Comparison of ENCODE assay signal across 9 cellular contexts in genomic region chr12:108701779-108702435, GRCh38. TPM values are rescaled to one million over a fixed set of nuclear protein-coding genes. Genes with fewer than 3 reads are reported as not detected.
DNase-seq lines count a peak whose midpoint lies in the region; ATAC-seq and TF ChIP-seq lines count a peak whose summit lies in the region.
"Had no signal": no experiment of that assay in that cellular context is flagged by ENCODE, and none has a peak within 500 bp of the region (broad histone marks: within the 10 kb centered on the region; RNA-seq: fewer than 3 reads in every experiment).

No MANE protein-coding gene starts in this region.

- H3K36me3 Mint-ChIP-seq in osteocyte (ENCODE audit: unreplicated experiment), result peaks cover 51% of the 10 kb centered on the region

- H3K4me3 Mint-ChIP-seq in osteocyte (ENCODE audit: unreplicated experiment), result no peak overlapping the region
- H3K4me3 Mint-ChIP-seq: immature natural killer cell had no signal

- DNase-seq in OCI-M1 (lab: John Stamatoyannopoulos, UW) (peak; percentile 72), osteocyte (ENCODE audit: extremely low spot score, unreplicated experiment) (no peak), caudate nucleus (lab: John Stamatoyannopoulos, UW) (no peak), A172 (ENCODE audit: low spot score) (no peak)

- peaks cover 65% of the 10 kb centered on the region for H3K4me1 Mint-ChIP-seq in osteocyte (ENCODE audit: unreplicated experiment)

- peaks cover 5 to 12% of the 10 kb centered on the region in 2 donors for H3K4me1 ChIP-seq in esophagus (ENCODE audit: control insufficient read depth in 2 of 2, insufficient read depth in 2 of 2, low read length in 1 of 2)

- H3K27me3 Mint-ChIP-seq in osteocyte (ENCODE audit: unreplicated experiment), result no peaks in the 10 kb centered on the region

- ATAC-seq in HG03521 (IDR thresholded peaks at IDR 0.05; ENCODE audit: unreplicated experiment) (no peak), GM21381 (IDR thresholded peaks at IDR 0.05; ENCODE audit: unreplicated experiment) (no peak)

- WGBS in esophagus, 2 donors, result 22 to 42% methylated on average over 5 of the region's 5 CpGs

- H3K27me3 ChIP-seq in esophagus (ENCODE audit: control insufficient read depth in 1 of 2, insufficient read depth in 2 of 2, low read length in 2 of 2), result no peaks in the 10 kb centered on the region

- H3K36me3 ChIP-seq in esophagus (ENCODE audit: control insufficient read depth in 2 of 2, insufficient read depth in 2 of 2, low read length in 1 of 2), result peaks cover 0 to 6% of the 10 kb centered on the region in 2 donors

- peak overlapping the region; percentile 70 for H3K27ac Mint-ChIP-seq in osteocyte (ENCODE audit: unreplicated experiment)

- H3K4me3 ChIP-seq in esophagus (ENCODE audit: low read depth in 1 of 2, low read length in 2 of 2), result no peak overlapping the region

- H3K27ac ChIP-seq in C4-2B, result peak overlapping the region; percentile 43; the same call in 1 of the 2 replicates
- H3K27ac ChIP-seq in esophagus (ENCODE audit: low read depth in 2 of 2, low read length in 1 of 2), result peak overlapping the region; percentile 66 to 79
- H3K27ac ChIP-seq in caudate nucleus (ENCODE audit: low read depth, low read length), result no peak overlapping the region

- no peak for TF ChIP-seq CTCF in C4-2B (conservative IDR thresholded peaks at IDR 0.05)
- TF ChIP-seq CTCF in osteocyte (IDR thresholded peaks at IDR 0.05), result no peak

- H3K9me3 Mint-ChIP-seq in osteocyte (ENCODE audit: unreplicated experiment), result no peaks in the 10 kb centered on the region
- H3K9me3 Mint-ChIP-seq: immature natural killer cell had no signal

- H3K9me3 ChIP-seq in esophagus (ENCODE audit: control insufficient read depth in 2 of 2, insufficient read depth in 1 of 2, low read depth in 1 of 2, low read length in 1 of 2), result no peaks in the 10 kb centered on the region

RNA-seq across cellular contexts. Expression of gene CORO1C, which starts 29.4 kb away (rescaled TPM):
- 10 to 100 TPM; 23.6 to 40.2 TPM for polyA plus RNA-seq in esophagus
- total RNA-seq in osteocyte, result 234 and 248 TPM in 2 replicates
- 127 and 166 TPM in 2 replicates for total RNA-seq in A172 (2014; rRNA removed; shearing (Covaris generic))
